10 cellular contexts compared by ENCODE assay signal in genomic region chr17:73341350-73342056, GRCh38. TPM values are rescaled to one million over a fixed set of nuclear protein-coding genes. Genes with fewer than 3 reads are reported as not detected.
A peak's percentile ranks its signal among the peaks of the same experiment; 100 is the strongest.
DNase-seq lines count a peak whose midpoint lies in the region; ATAC-seq and TF ChIP-seq lines count a peak whose summit lies in the region.
"Had no signal": no experiment of that assay in that cellular context is flagged by ENCODE, and none has a peak within 500 bp of the region (broad histone marks: within the 10 kb centered on the region; RNA-seq: fewer than 3 reads in every experiment).

No MANE protein-coding gene starts in this region.

- H3K27me3 ChIP-seq in H7 (ENCODE audit: control insufficient read depth, insufficient read depth, low read length) (no peaks in the 10 kb centered on the region), hepatocyte (no peaks in the 10 kb centered on the region), skeletal muscle satellite cell (ENCODE audit: control insufficient read depth, insufficient read depth, low read length) (no peaks in the 10 kb centered on the region)
- H3K27me3 ChIP-seq: cardiac muscle cell had no signal

- H3K4me3 ChIP-seq in H7 (ENCODE audit: insufficient read depth, low read depth, low read length) (no peak overlapping the region), hepatocyte (no peak overlapping the region), skeletal muscle satellite cell (ENCODE audit: low read length) (no peak overlapping the region)
- H3K4me3 ChIP-seq: cardiac muscle cell had no signal

- ATAC-seq in SK-N-SH treated with all-trans-retinoic acid at 6 μM for 48 hours (peak; percentile 10), GM18868 (IDR thresholded peaks at IDR 0.05; ENCODE audit: unreplicated experiment) (no peak)
- ATAC-seq in activated CD8-positive, alpha-beta memory T cell treated with anti-CD3 and anti-CD28 coated beads, Interleukin-2, amount 10 ng/mL, durations not matched to agents 7 days and 5 days: no peak
- no peak for ATAC-seq in activated CD8-positive, alpha-beta T cell treated with anti-CD3 and anti-CD28 coated beads, Interleukin-2, amount 10 ng/mL, durations not matched to agents 7 days and 5 days

- H3K27ac Mint-ChIP-seq in activated CD8-positive, alpha-beta memory T cell treated with anti-CD3 and anti-CD28 coated beads, Interleukin-2, amount 10 ng/mL, durations not matched to agents 7 days and 5 days: no peak overlapping the region
- H3K27ac Mint-ChIP-seq in activated CD8-positive, alpha-beta T cell treated with anti-CD3 and anti-CD28 coated beads, Interleukin-2, amount 10 ng/mL, durations not matched to agents 7 days and 5 days: no peak overlapping the region

- no peak overlapping the region for H3K9ac ChIP-seq in skeletal muscle satellite cell (ENCODE audit: low read depth, low read length)

- no peaks in the 10 kb centered on the region for H4K20me1 ChIP-seq in hepatocyte (ENCODE audit: insufficient read depth, poor library complexity, severe bottlenecking)

- H3K9me2 ChIP-seq in hepatocyte (replicated peaks; ENCODE audit: insufficient read depth): no peaks in the 10 kb centered on the region

- no peaks in the 10 kb centered on the region for H3K9me3 Mint-ChIP-seq in activated CD8-positive, alpha-beta memory T cell treated with anti-CD3 and anti-CD28 coated beads, Interleukin-2, amount 10 ng/mL, durations not matched to agents 7 days and 5 days (ENCODE audit: low read depth)
- no peaks in the 10 kb centered on the region for H3K9me3 Mint-ChIP-seq in activated CD8-positive, alpha-beta T cell treated with anti-CD3 and anti-CD28 coated beads, Interleukin-2, amount 10 ng/mL, durations not matched to agents 7 days and 5 days (ENCODE audit: insufficient read depth)

- peak overlapping the region; percentile 38 for H3K4me2 ChIP-seq in hepatocyte
- peak overlapping the region; percentile 42 for H3K4me2 ChIP-seq in skeletal muscle satellite cell (ENCODE audit: low read length)

- H3K27ac ChIP-seq in hepatocyte: peak overlapping the region; percentile 92
- H3K27ac ChIP-seq: cardiac muscle cell had no signal

- H2AFZ ChIP-seq in hepatocyte: no peak overlapping the region

- no peaks in the 10 kb centered on the region for H3K36me3 Mint-ChIP-seq in activated CD8-positive, alpha-beta memory T cell treated with anti-CD3 and anti-CD28 coated beads, Interleukin-2, amount 10 ng/mL, durations not matched to agents 7 days and 5 days
- H3K36me3 Mint-ChIP-seq in activated CD8-positive, alpha-beta T cell treated with anti-CD3 and anti-CD28 coated beads, Interleukin-2, amount 10 ng/mL, durations not matched to agents 7 days and 5 days (ENCODE audit: low read depth): no peaks in the 10 kb centered on the region

- peaks cover 50% of the 10 kb centered on the region for H3K4me1 ChIP-seq in hepatocyte (ENCODE audit: insufficient read depth)
- peaks cover 57% of the 10 kb centered on the region for H3K4me1 ChIP-seq in skeletal muscle satellite cell (ENCODE audit: control insufficient read depth, insufficient read depth, low read length)

- H3K9me3 ChIP-seq in hepatocyte (ENCODE audit: low read depth): no peaks in the 10 kb centered on the region
- no peaks in the 10 kb centered on the region for H3K9me3 ChIP-seq in skeletal muscle satellite cell (replicated peaks; ENCODE audit: low read length)

- WGBS in hepatocyte (ENCODE audit: low lambda C conversion rate, missing lambda C conversion rate): 53% methylated on average over 15 of the region's 15 CpGs

- H3K36me3 ChIP-seq in H7 (replicated peaks; ENCODE audit: control insufficient read depth, insufficient read depth, low read length) (no peaks in the 10 kb centered on the region), hepatocyte (replicated peaks; ENCODE audit: insufficient read depth, low read depth) (no peaks in the 10 kb centered on the region), skeletal muscle satellite cell (ENCODE audit: insufficient read depth, low read length) (no peaks in the 10 kb centered on the region)
- H3K36me3 ChIP-seq: cardiac muscle cell had no signal

- CTCF ChIA-PET in activated CD8-positive, alpha-beta memory T cell treated with anti-CD3 and anti-CD28 coated beads, Interleukin-2, amount 10 ng/mL, durations not matched to agents 7 days and 5 days (lab: Charles Lee): interaction anchor here (0.7 kb wide), 1 partner anchor 144 kb away, joined by 3 read pairs; no protein-coding TSS in a partner anchor
- CTCF ChIA-PET in activated CD8-positive, alpha-beta T cell treated with anti-CD3 and anti-CD28 coated beads, Interleukin-2, amount 10 ng/mL, durations not matched to agents 7 days and 5 days (lab: Charles Lee): interaction anchor here (0.6 to 1.0 kb wide), 3 partner anchors 19 to 87 kb away, joined by 3 to 4 read pairs (median 3); no protein-coding TSS in a partner anchor

- DNase-seq in H7: peak; percentile 43
- no peak for DNase-seq in hepatocyte (ENCODE audit: low spot score)
- DNase-seq in activated CD8-positive, alpha-beta memory T cell treated with anti-CD3 and anti-CD28 coated beads, Interleukin-2, amount 10 ng/mL, durations not matched to agents 7 days and 5 days: no peak
- DNase-seq in T1000 (lab: John Stamatoyannopoulos, UW): no peak
- DNase-seq in activated CD8-positive, alpha-beta T cell treated with anti-CD3 and anti-CD28 coated beads, Interleukin-2, amount 10 ng/mL, durations not matched to agents 7 days and 5 days: no peak
- DNase-seq: NCI-H1930 had no signal

- H3K4me1 Mint-ChIP-seq in activated CD8-positive, alpha-beta memory T cell treated with anti-CD3 and anti-CD28 coated beads, Interleukin-2, amount 10 ng/mL, durations not matched to agents 7 days and 5 days: peaks cover 6% of the 10 kb centered on the region
- H3K4me1 Mint-ChIP-seq in activated CD8-positive, alpha-beta T cell treated with anti-CD3 and anti-CD28 coated beads, Interleukin-2, amount 10 ng/mL, durations not matched to agents 7 days and 5 days (ENCODE audit: low read depth): no peaks in the 10 kb centered on the region

- no peaks in the 10 kb centered on the region for H3K79me2 ChIP-seq in hepatocyte

- POLR2A ChIA-PET in activated CD8-positive, alpha-beta T cell treated with anti-CD3 and anti-CD28 coated beads, Interleukin-2, amount 10 ng/mL, durations not matched to agents 7 days and 5 days (lab: Charles Lee): no interaction called here

- H3K4me3 Mint-ChIP-seq in activated CD8-positive, alpha-beta memory T cell treated with anti-CD3 and anti-CD28 coated beads, Interleukin-2, amount 10 ng/mL, durations not matched to agents 7 days and 5 days: no peak overlapping the region
- no peak overlapping the region for H3K4me3 Mint-ChIP-seq in activated CD8-positive, alpha-beta T cell treated with anti-CD3 and anti-CD28 coated beads, Interleukin-2, amount 10 ng/mL, durations not matched to agents 7 days and 5 days

- no peak for TF ChIP-seq CTCF in hepatocyte (IDR thresholded peaks at IDR 0.05; ENCODE audit: poor library complexity)

- H3K27me3 Mint-ChIP-seq in activated CD8-positive, alpha-beta memory T cell treated with anti-CD3 and anti-CD28 coated beads, Interleukin-2, amount 10 ng/mL, durations not matched to agents 7 days and 5 days: no peaks in the 10 kb centered on the region
- no peaks in the 10 kb centered on the region for H3K27me3 Mint-ChIP-seq in activated CD8-positive, alpha-beta T cell treated with anti-CD3 and anti-CD28 coated beads, Interleukin-2, amount 10 ng/mL, durations not matched to agents 7 days and 5 days (ENCODE audit: low read depth)

TF ChIP-seq in SK-N-SH treated with all-trans-retinoic acid at 6 μM for 48 hours, 23 proteins besides CTCF, POLR2A, EP300 and RAD21 (continues in another document):
- TF ChIP-seq, protein P1, sequence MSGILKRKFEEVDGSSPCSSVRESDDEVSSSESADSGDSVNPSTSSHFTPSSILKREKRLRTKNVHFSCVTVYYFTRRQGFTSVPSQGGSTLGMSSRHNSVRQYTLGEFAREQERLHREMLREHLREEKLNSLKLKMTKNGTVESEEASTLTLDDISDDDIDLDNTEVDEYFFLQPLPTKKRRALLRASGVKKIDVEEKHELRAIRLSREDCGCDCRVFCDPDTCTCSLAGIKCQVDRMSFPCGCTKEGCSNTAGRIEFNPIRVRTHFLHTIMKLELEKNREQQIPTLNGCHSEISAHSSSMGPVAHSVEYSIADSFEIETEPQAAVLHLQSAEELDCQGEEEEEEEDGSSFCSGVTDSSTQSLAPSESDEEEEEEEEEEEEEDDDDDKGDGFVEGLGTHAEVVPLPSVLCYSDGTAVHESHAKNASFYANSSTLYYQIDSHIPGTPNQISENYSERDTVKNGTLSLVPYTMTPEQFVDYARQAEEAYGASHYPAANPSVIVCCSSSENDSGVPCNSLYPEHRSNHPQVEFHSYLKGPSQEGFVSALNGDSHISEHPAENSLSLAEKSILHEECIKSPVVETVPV (CRISPR knock-in tag; IDR thresholded peaks at IDR 0.05): no peak
- TF ChIP-seq PATZ1 (CRISPR knock-in tag; IDR thresholded peaks at IDR 0.05; ENCODE audit: borderline replicate concordance): no peak
- no peak for TF ChIP-seq ZNF565 (CRISPR knock-in tag; conservative IDR thresholded peaks at IDR 0.05; ENCODE audit: low read depth)

RNA-seq across cellular contexts. Expression of gene CDC42EP4, which starts 29.7 kb away (rescaled TPM):
- total RNA-seq in H7 (2014; rRNA removed; shearing (Covaris generic)): 30.7 and 32.7 TPM in 2 replicates
- 61.2 and 62.4 TPM in 2 replicates for total RNA-seq in hepatocyte
- 74.5 and 82.7 TPM in 2 replicates for polyA plus RNA-seq in hepatocyte
- 36.2 and 40.2 TPM in 2 replicates for total RNA-seq in skeletal muscle satellite cell (2012; rRNA removed)
- 1 to 10 TPM; 1.3 to 1.5 TPM for total RNA-seq in activated CD8-positive, alpha-beta memory T cell treated with anti-CD3 and anti-CD28 coated beads, Interleukin-2, amount 10 ng/mL, durations not matched to agents 7 days and 5 days
- 1 to 10 TPM in 1 of 2 experiments, under 1 TPM in 1; 0.58 to 1.1 TPM for total RNA-seq in activated CD8-positive, alpha-beta T cell treated with anti-CD3 and anti-CD28 coated beads, Interleukin-2, amount 10 ng/mL, durations not matched to agents 7 days and 5 days

Comparison
In these comparisons a context has a peak if more than half of its experiments do, and no peak if none do; other contexts are left out.
1. RNA of gene CDC42EP4, which starts 29.7 kb away (total RNA-seq): 61.2 to 62.4 TPM in hepatocyte and 30.7 to 32.7 TPM in H7; 1.3 to 1.5 TPM in activated CD8-positive, alpha-beta memory T cell treated with anti-CD3 and anti-CD28 coated beads, Interleukin-2, amount 10 ng/mL, durations not matched to agents 7 days and 5 days and 0.58 to 1.1 TPM in activated CD8-positive, alpha-beta T cell treated with anti-CD3 and anti-CD28 coated beads, Interleukin-2, amount 10 ng/mL, durations not matched to agents 7 days and 5 days; every median in the first group is over 10 times any median in the second.